In genomic region chr3:32614956-32615355, GRCh38 we compare ENCODE assay signal across 18 cellular contexts. TPM values are rescaled to one million over a fixed set of nuclear protein-coding genes. Genes with fewer than 3 reads are reported as not detected.
DNase-seq lines count a peak whose midpoint lies in the region; FAIRE-seq and TF ChIP-seq lines count a peak whose summit lies in the region.
"Had no signal": no experiment of that assay in that cellular context is flagged by ENCODE, and none has a peak within 500 bp of the region (broad histone marks: within the 10 kb centered on the region; RNA-seq: fewer than 3 reads in every experiment).

No MANE protein-coding gene starts in this region.

- CTCF ChIA-PET in PC-9 (lab: Charles Lee), result no interaction called here

- H3K9ac ChIP-seq in adipocyte (ENCODE audit: low read length), result no peak overlapping the region
- H3K9ac ChIP-seq: SK-N-SH had no signal

- H3K27ac ChIP-seq in adrenal gland (no peak overlapping the region), PC-9 (no peak overlapping the region)
- H3K27ac ChIP-seq: prostate gland, WERI-Rb-1 had no signal

- DNase-seq in A172 (ENCODE audit: low spot score) (peak; percentile 44), H54 (ENCODE audit: insufficient read length, low spot score) (peak; percentile 27), adipocyte (ENCODE audit: low read depth) (peak; percentile 57), fibroblast of peridontal ligament (ENCODE audit: extremely low read depth) (peak; percentile 79), adrenal gland (no peak), PC-9 (no peak), nucleus accumbens (lab: John Stamatoyannopoulos, UW) (no peak), GM19240 (ENCODE audit: insufficient read length, low spot score) (no peak)
- DNase-seq: activated CD8-positive, alpha-beta memory T cell treated with anti-CD3 and anti-CD28 coated beads, Interleukin-2, amount 10 ng/mL, durations not matched to agents 7 days and 5 days; activated naive CD4-positive, alpha-beta T cell treated with anti-CD3 and anti-CD28 coated beads for 36 hours; DMS153; SK-N-SH; stimulated activated CD4-positive, alpha-beta T cell treated with anti-CD3 and anti-CD28 coated beads, Interleukin-1b, Interleukin-23, amount 100 ng/mL, for 48 hours; WERI-Rb-1 had no signal

- H3K4me2 ChIP-seq in PC-9, result no peak overlapping the region
- H3K4me2 ChIP-seq: SK-N-SH had no signal

- WGBS in adrenal gland, 4 donors, result 21 to 52% (median 39%) methylated on average over 2 of the region's 2 CpGs

- POLR2A ChIA-PET in PC-9 (lab: Charles Lee; ENCODE audit: unreplicated experiment), result no interaction called here

- no peak overlapping the region for H2AFZ ChIP-seq in PC-9

- TF ChIP-seq CTCF in adrenal gland (IDR thresholded peaks at IDR 0.05), result no peak
- TF ChIP-seq CTCF in PC-9 (conservative IDR thresholded peaks at IDR 0.05), result no peak

- no peaks in the 10 kb centered on the region for H3F3A ChIP-seq in PC-9 (ENCODE audit: insufficient read depth, low read depth)

- no peaks in the 10 kb centered on the region for H3K79me2 ChIP-seq in PC-9 (ENCODE audit: low read depth)

- intact Hi-C loops in adrenal gland (cut with DNase I), result no loop called here
- intact Hi-C loops in PC-9 (cut with micrococcal nuclease; ENCODE audit: unreplicated experiment), result no loop called here

- H3K9me3 ChIP-seq in adipocyte (ENCODE audit: control insufficient read depth, low read length), result peaks cover 3% of the 10 kb centered on the region
- H3K9me3 ChIP-seq in adrenal gland (replicated peaks in 1 of 3), result no peaks in the 10 kb centered on the region
- H3K9me3 ChIP-seq in PC-9 (ENCODE audit: insufficient read depth, low read depth), result no peaks in the 10 kb centered on the region
- H3K9me3 ChIP-seq: prostate gland had no signal

- FAIRE-seq in H54 (lab: Jason Lieb, UNC), result peak; percentile 43
- FAIRE-seq: frontal cortex, GM12878, islet of Langerhans had no signal

- no peaks in the 10 kb centered on the region for H3K36me3 ChIP-seq in adipocyte (ENCODE audit: control insufficient read depth, insufficient read depth, low read length, severe bottlenecking)
- no peaks in the 10 kb centered on the region for H3K36me3 ChIP-seq in adrenal gland (replicated peaks in 1 of 2)
- H3K36me3 ChIP-seq in PC-9 (ENCODE audit: low read depth), result no peaks in the 10 kb centered on the region
- H3K36me3 ChIP-seq: prostate gland, WERI-Rb-1 had no signal

- no peaks in the 10 kb centered on the region for H4K20me1 ChIP-seq in PC-9 (ENCODE audit: insufficient read depth)

- TF ChIP-seq POLR2A in H54 (IDR thresholded peaks at IDR 0.05; ENCODE audit: low read depth, low read length) (no peak), adrenal gland (IDR thresholded peaks at IDR 0.05) (no peak)

- H3K27me3 ChIP-seq in adipocyte (replicated peaks; ENCODE audit: control insufficient read depth, insufficient read depth, low read length), result no peaks in the 10 kb centered on the region
- peaks cover 8% of the 10 kb centered on the region for H3K27me3 ChIP-seq in adrenal gland
- H3K27me3 ChIP-seq in PC-9 (ENCODE audit: insufficient read depth, low read depth), result no peaks in the 10 kb centered on the region

- no TSS peak for BruUV-seq in PC-9 (replicated peaks; lab: Mats Ljungman, UMichigan)

- H3K4me1 ChIP-seq in adipocyte (ENCODE audit: control insufficient read depth, insufficient read depth, low read length), result peaks cover 3% of the 10 kb centered on the region
- H3K4me1 ChIP-seq in adrenal gland (replicated peaks in 1 of 2), result no peaks in the 10 kb centered on the region
- peaks cover 7% of the 10 kb centered on the region for H3K4me1 ChIP-seq in PC-9 (replicated peaks; ENCODE audit: insufficient read depth)
- H3K4me1 ChIP-seq: prostate gland had no signal

- H3K9me2 ChIP-seq in PC-9 (ENCODE audit: insufficient read depth), result no peaks in the 10 kb centered on the region
- H3K9me2 ChIP-seq: SK-N-SH had no signal

- H3K4me3 ChIP-seq in adipocyte (ENCODE audit: low read length) (no peak overlapping the region), adrenal gland (no peak overlapping the region), PC-9 (no peak overlapping the region)
- H3K4me3 ChIP-seq: GM12878, prostate gland had no signal

RNA-seq across cellular contexts. Expression of gene DYNC1LI1, which starts 44.3 kb away (rescaled TPM):
- total RNA-seq in A172 (2014; rRNA removed; shearing (Covaris generic)), result 77.6 and 104 TPM in 2 replicates
- total RNA-seq in adrenal gland (10 to 100 TPM; 10.4 to 27.6 (median 18.1) TPM), PC-9 (2021) (30.1 and 32.3 TPM in 2 replicates)
- 10 to 100 TPM in 2 of 3 donors, 1 to 10 TPM in 1; 9.8 to 63.7 (median 10.5) TPM for polyA plus RNA-seq in adrenal gland

Comparison
In these comparisons a context has a peak if more than half of its experiments do, and no peak if none do; other contexts are left out.
1. DNase-seq: peak in A172 (single experiment), H54 (single experiment), adipocyte (single experiment) and fibroblast of peridontal ligament (single experiment); none in adrenal gland (0 of 7), PC-9 (0 of 2), nucleus accumbens (0 of 56) and GM19240 (single experiment).